In genomic region chr22:44550666-44551491, GRCh38 we compare ENCODE assay signal across 8 cellular contexts. TPM values are rescaled to one million over a fixed set of nuclear protein-coding genes. Genes with fewer than 3 reads are reported as not detected.
A peak's percentile ranks its signal among the peaks of the same experiment; 100 is the strongest.
DNase-seq lines count a peak whose midpoint lies in the region; ATAC-seq, FAIRE-seq and TF ChIP-seq lines count a peak whose summit lies in the region.

No MANE protein-coding gene starts in this region.

- H3K36me3 ChIP-seq in MG63 (no peaks in the 10 kb centered on the region), body of pancreas (replicated peaks in 1 of 2; ENCODE audit: insufficient read depth in 1 of 2, low read depth in 2 of 2) (no peaks in the 10 kb centered on the region)

- TF ChIP-seq POLR2A in body of pancreas (IDR thresholded peaks at IDR 0.05) = no peak

- ATAC-seq in body of pancreas = peak; percentile 42
- no peak for ATAC-seq in GM21786 (IDR thresholded peaks at IDR 0.05; ENCODE audit: unreplicated experiment)
- ATAC-seq in HG03378 (IDR thresholded peaks at IDR 0.05; ENCODE audit: unreplicated experiment) = no peak

- no peaks in the 10 kb centered on the region for H3K4me1 ChIP-seq in body of pancreas

- intact Hi-C loops in body of pancreas (cut with DNase I) = no loop called here

- H3K4me3 ChIP-seq in MG63 = peak overlapping the region; percentile 41
- no peak overlapping the region for H3K4me3 ChIP-seq in body of pancreas

- FAIRE-seq in urothelium cell line (lab: Jason Lieb, UNC) = peak; percentile 82

- H3K27ac ChIP-seq in C4-2B (peak overlapping the region; percentile 27), body of pancreas (no peak overlapping the region)

- peak; percentile 98 for DNase-seq in MG63
- peak in 3 of 4 donors; percentile 29 to 31 (median 30) for DNase-seq in body of pancreas
- peak; percentile 13 to 82 for DNase-seq in lung microvascular endothelial cell (ENCODE audit: low read depth in 2 of 2)
- peak; percentile 71 for DNase-seq in urothelium cell line (ENCODE audit: low spot score)
- DNase-seq in UCSD-AML1 (lab: John Stamatoyannopoulos, UW; ENCODE audit: unreplicated experiment) = no peak

- no peak for TF ChIP-seq CTCF in C4-2B (conservative IDR thresholded peaks at IDR 0.05)
- no peak for TF ChIP-seq CTCF in body of pancreas (IDR thresholded peaks at IDR 0.05)

- H3K9me3 ChIP-seq in MG63 = no peaks in the 10 kb centered on the region
- no peaks in the 10 kb centered on the region for H3K9me3 ChIP-seq in body of pancreas

- H3K27me3 ChIP-seq in MG63 (no peaks in the 10 kb centered on the region), body of pancreas (no peaks in the 10 kb centered on the region)

- 39 to 47% methylated on average over 11 to 21 of the region's 22 CpGs for WGBS in body of pancreas, 2 donors

RNA-seq across cellular contexts. Expression of gene RTL6, which starts 52.8 kb away (rescaled TPM):
- 13.4 and 24.2 TPM in 2 replicates for total RNA-seq in MG63 (2014; rRNA removed; shearing (Covaris generic); ENCODE audit: low replicate concordance)
- 10 to 100 TPM; 10.6 to 12.5 TPM for total RNA-seq in body of pancreas
- 9.6 and 13.7 TPM in 2 replicates for total RNA-seq in lung microvascular endothelial cell
